Comparison of ENCODE assay signal across 21 cellular contexts in genomic region chr9:136775191-136775590, GRCh38. TPM values are rescaled to one million over a fixed set of nuclear protein-coding genes. Genes with fewer than 3 reads are reported as not detected.
DNase-seq lines count a peak whose midpoint lies in the region; ATAC-seq, FAIRE-seq and TF ChIP-seq lines count a peak whose summit lies in the region.
"Had no signal": no experiment of that assay in that cellular context is flagged by ENCODE, and none has a peak within 500 bp of the region (broad histone marks: within the 10 kb centered on the region; RNA-seq: fewer than 3 reads in every experiment).

No MANE protein-coding gene starts in this region.

- POLR2A ChIA-PET in GM10248 (lab: Yijun Ruan, JAX), result no interaction called here

- in situ Hi-C loops in ACHN (cut with HindIII; ENCODE audit: low pct_ligation_motif_present, low pct_unique_long_range_greater_than_20kb, low sequenced_read_pairs), result no loop called here

- DNase-seq in GM10248 (ENCODE audit: extremely low spot score) (peak; percentile 2), cerebellar cortex (ENCODE audit: low spot score) (peak; percentile 66), kidney (peak; percentile 46), aorta (peak; percentile 6 to 66), Peyer's patch (no peak), RPMI8226 (no peak), ACHN (no peak)
- DNase-seq: AML-193; CD4-positive, alpha-beta memory T cell; DMS153; DMS79; GF-D8; H9 had no signal

- 69 to 76% methylated on average over 6 of the region's 6 CpGs for WGBS in aorta, 2 donors

- H3K36me3 ChIP-seq in kidney (ENCODE audit: control insufficient read depth in 1 of 2, insufficient read depth in 2 of 2, low read length in 2 of 2), result no peaks in the 10 kb centered on the region
- H3K36me3 ChIP-seq in aorta (ENCODE audit: control insufficient read depth in 1 of 2, insufficient read depth in 2 of 2, low read length in 1 of 2), result no peaks in the 10 kb centered on the region
- H3K36me3 ChIP-seq in Peyer's patch, result no peaks in the 10 kb centered on the region
- H3K36me3 ChIP-seq: BLaER1 had no signal

- intact Hi-C loops in kidney (cut with DNase I) (no loop called here), aorta (cut with DNase I) (no loop called here)

- CTCF ChIA-PET in GM10248 (lab: Yijun Ruan, JAX), result interaction anchor here (1.0 to 1.8 kb wide), 5 partner anchors 9 to 260 kb away, joined by 3 to 8 read pairs (median 6); partner anchors contain the start of gene AJM1

- no peak for ATAC-seq in aorta (ENCODE audit: low FRiP score)
- ATAC-seq: GM12878 had no signal

- no peak overlapping the region for H3K4me3 ChIP-seq in kidney (ENCODE audit: low read length in 2 of 2)
- H3K4me3 ChIP-seq in aorta (ENCODE audit: low read length in 2 of 2), result no peak overlapping the region
- no peak overlapping the region for H3K4me3 ChIP-seq in Peyer's patch
- H3K4me3 ChIP-seq: BLaER1, GM12878 had no signal

- H3K27ac ChIP-seq in kidney (ENCODE audit: low read depth in 2 of 2, low read length in 2 of 2) (no peak overlapping the region), aorta (ENCODE audit: low read depth in 1 of 2, low read length in 2 of 2) (no peak overlapping the region), Peyer's patch (no peak overlapping the region)
- H3K27ac ChIP-seq: BLaER1 had no signal

- H3K4me1 ChIP-seq in kidney (ENCODE audit: control insufficient read depth in 1 of 2, insufficient read depth in 1 of 2, low read depth in 1 of 2, low read length in 2 of 2) (no peaks in the 10 kb centered on the region), aorta (ENCODE audit: control insufficient read depth in 1 of 2, insufficient read depth in 2 of 2, low read length in 2 of 2) (no peaks in the 10 kb centered on the region), Peyer's patch (no peaks in the 10 kb centered on the region)

- no peak for FAIRE-seq in kidney (lab: Jason Lieb, UNC)
- FAIRE-seq: A204.1, GM12878, GM19239, H1 had no signal

- no peak overlapping the region for H3K9ac ChIP-seq in kidney (ENCODE audit: low read length in 2 of 2)
- H3K9ac ChIP-seq: BLaER1 had no signal

- TF ChIP-seq POLR2A in Peyer's patch (IDR thresholded peaks at IDR 0.05), result no peak

- no peak for TF ChIP-seq CTCF in GM10248 (IDR thresholded peaks at IDR 0.05; ENCODE audit: control extremely low read depth, extremely low read depth, low read depth, missing control alignments)
- TF ChIP-seq CTCF in kidney (IDR thresholded peaks at IDR 0.05; ENCODE audit: borderline replicate concordance, extremely low read depth, insufficient read depth), result no peak
- TF ChIP-seq CTCF in Peyer's patch (IDR thresholded peaks at IDR 0.05), result no peak

- no peaks in the 10 kb centered on the region for H3K27me3 ChIP-seq in aorta (ENCODE audit: control insufficient read depth in 1 of 2, insufficient read depth in 2 of 2, low read length in 1 of 2)
- H3K27me3 ChIP-seq in Peyer's patch, result no peaks in the 10 kb centered on the region
- H3K27me3 ChIP-seq: BLaER1 had no signal

- H3K9me3 ChIP-seq in kidney (ENCODE audit: control insufficient read depth in 1 of 2, low read length in 2 of 2) (no peaks in the 10 kb centered on the region), aorta (ENCODE audit: control insufficient read depth, low read length) (peaks cover 3% of the 10 kb centered on the region), Peyer's patch (no peaks in the 10 kb centered on the region)

RNA-seq across cellular contexts. Expression of gene LCN15, which starts 10.9 kb away (rescaled TPM):
- total RNA-seq in kidney (not detected), aorta (not detected), Peyer's patch (1 to 10 TPM in 2 of 4 donors, not detected in 2; 1.5 to 9.3 TPM)
- polyA plus RNA-seq in kidney (ENCODE audit: insufficient read depth, low read depth, low replicate concordance) (not detected), aorta (under 1 TPM in 1 of 2 donors, not detected in 1; 0.88 TPM)
- total RNA-seq: CD4-positive, alpha-beta memory T cell; Daoy; GM12878; H9; HT-29 had no signal
- polyA plus RNA-seq: CD14-positive monocyte; CD4-positive, alpha-beta memory T cell had no signal

RNA-seq across cellular contexts. Expression of gene TMEM141, which starts 16.0 kb away (rescaled TPM):
- total RNA-seq in kidney (96.5 TPM), aorta (10 to 100 TPM; 26.6 to 27.0 TPM), Peyer's patch (100 to 1,000 TPM in 3 of 4 donors, 10 to 100 TPM in 1; 52.0 to 240 (median 187) TPM)
- polyA plus RNA-seq in kidney (ENCODE audit: insufficient read depth, low read depth, low replicate concordance) (403 TPM), aorta (10 to 100 TPM; 57.0 to 95.8 TPM)

RNA-seq across cellular contexts. Expression of gene LCN8, which starts 17.1 kb away (rescaled TPM):
- total RNA-seq in kidney, result not detected
- not detected for polyA plus RNA-seq in kidney (ENCODE audit: insufficient read depth, low read depth, low replicate concordance)
- total RNA-seq in aorta, result not detected
- under 1 TPM in 1 of 2 donors, not detected in 1; 0.10 TPM for polyA plus RNA-seq in aorta
- not detected for total RNA-seq in Peyer's patch
- total RNA-seq: CD4-positive, alpha-beta memory T cell; Daoy; GM12878; H1; H9; HT-29 had no signal
- polyA plus RNA-seq: CD14-positive monocyte, GM12878 had no signal

RNA-seq across cellular contexts. Expression of gene CCDC183, which starts 20.9 kb away (rescaled TPM):
- 0.88 TPM for total RNA-seq in kidney
- 3.1 TPM for polyA plus RNA-seq in kidney (ENCODE audit: insufficient read depth, low read depth, low replicate concordance)
- under 1 TPM; 0.45 to 0.58 TPM for total RNA-seq in aorta
- polyA plus RNA-seq in aorta, result under 1 TPM; 0.46 to 0.50 TPM
- total RNA-seq in Peyer's patch, result 10 to 100 TPM; 16.6 to 69.9 (median 46.0) TPM
- total RNA-seq: GM12878 had no signal

RNA-seq across cellular contexts. Expression of gene LCN6, which starts 26.9 kb away (rescaled TPM):
- 16.0 TPM for total RNA-seq in kidney
- not detected for polyA plus RNA-seq in kidney (ENCODE audit: insufficient read depth, low read depth, low replicate concordance)
- total RNA-seq in aorta, result 10 to 100 TPM; 17.4 to 24.2 TPM
- 1 to 10 TPM in 1 of 2 donors, not detected in 1; 2.5 TPM for polyA plus RNA-seq in aorta
- 10 to 100 TPM in 1 of 4 donors, 1 to 10 TPM in 3; 4.7 to 17.3 (median 5.6) TPM for total RNA-seq in Peyer's patch
- total RNA-seq: CD4-positive, alpha-beta memory T cell; Daoy; GM12878; H1; H9; HT-29 had no signal
- polyA plus RNA-seq: CD14-positive monocyte; CD4-positive, alpha-beta memory T cell; GM12878; H1 had no signal

Comparison
In these comparisons a context has a peak if more than half of its experiments do, and no peak if none do; other contexts are left out.
1. DNase-seq: peak in GM10248 (single experiment), cerebellar cortex (single experiment), kidney (single experiment) and aorta (2 of 2); none in Peyer's patch (0 of 3), RPMI8226 (single experiment) and ACHN (single experiment).